Comparison of ENCODE assay signal across 22 cellular contexts in genomic region chr15:100651253-100651652, GRCh38. TPM values are rescaled to one million over a fixed set of nuclear protein-coding genes. Genes with fewer than 3 reads are reported as not detected.
DNase-seq lines count a peak whose midpoint lies in the region; ATAC-seq and TF ChIP-seq lines count a peak whose summit lies in the region.
"Had no signal": no experiment of that assay in that cellular context is flagged by ENCODE, and none has a peak within 500 bp of the region (broad histone marks: within the 10 kb centered on the region; RNA-seq: fewer than 3 reads in every experiment).

No MANE protein-coding gene starts in this region.

- in situ Hi-C loops in astrocyte of the spinal cord (cut with HindIII; ENCODE audit: low sequenced_read_pairs): no loop called here

- ATAC-seq in left ventricle myocardium superior: peak; percentile 81
- ATAC-seq: esophagus mucosa, SK-N-SH treated with all-trans-retinoic acid at 6 μM for 48 hours had no signal

- intact Hi-C loops in left ventricle myocardium superior (cut with micrococcal nuclease): no loop called here

- DNase-seq in EH (ENCODE audit: low read depth) (peak; percentile 54), H4 (ENCODE audit: low spot score) (peak; percentile 16), astrocyte of the spinal cord (ENCODE audit: low read depth, low spot score) (no peak), left ventricle myocardium superior (no peak), GDM1 (lab: John Stamatoyannopoulos, UW) (no peak), DMS 273 treated with DMSO at 0.1 percent for 48 hours (lab: John Stamatoyannopoulos, UW) (no peak)
- no peak for DNase-seq in stimulated activated CD4-positive, alpha-beta T cell treated with anti-CD3 and anti-CD28 coated beads, Interleukin-4, amount 100 ng/mL, for 24 hours
- DNase-seq: activated CD4-positive, alpha-beta memory T cell treated with anti-CD3 and anti-CD28 coated beads, Interleukin-2, amount 10 ng/mL, durations not matched to agents 7 days and 5 days; activated gamma-delta T cell treated with Interleukin-2 at 50 U/mL for 16 hours; activated T-cell treated with anti-CD3 and anti-CD28 coated beads for 4 hours; cerebellar nuclear complex; effector CD8-positive, alpha-beta T cell; islet precursor cell; NCI-H1417 treated with DMSO at 0.1 percent for 48 hours; NCI-H2107; NCI-H510A treated with DMSO at 0.1 percent for 48 hours; NK-92 treated with Interleukin-12 subunit alpha and Interleukin-12 subunit beta, amount 100 ng/mL, for 24 hours; T1000 had no signal

- H3K4me3 ChIP-seq in astrocyte of the spinal cord (ENCODE audit: low read depth, low read length): no peak overlapping the region
- H3K4me3 ChIP-seq: BLaER1 treated with 17β-estradiol and CSF1 and Interleukin-3, amounts not matched to agents 10 nM and 100 nM; lung had no signal

- TF ChIP-seq CTCF in astrocyte of the spinal cord (IDR thresholded peaks at IDR 0.05; ENCODE audit: low read depth, low read length): peak; percentile 1

RNA-seq across cellular contexts. Expression of gene ASB7, which starts 48.9 kb away (rescaled TPM):
- 8.9 and 12.4 TPM in 2 replicates for total RNA-seq in H4 (2014; rRNA removed; shearing (Covaris generic))
- 6.8 TPM for total RNA-seq in left ventricle myocardium superior

RNA-seq across cellular contexts. Expression of gene LINS1, which starts 49.3 kb away (rescaled TPM):
- total RNA-seq in H4 (2014; rRNA removed; shearing (Covaris generic)): 4.4 and 14.4 TPM in 2 replicates
- total RNA-seq in left ventricle myocardium superior: 7.7 TPM

Comparison
In these comparisons a context has a peak if more than half of its experiments do, and no peak if none do; other contexts are left out.
1. DNase-seq: peak in EH (single experiment) and H4 (single experiment); none in astrocyte of the spinal cord (single experiment), left ventricle myocardium superior (single experiment), GDM1 (single experiment), stimulated activated CD4-positive, alpha-beta T cell treated with anti-CD3 and anti-CD28 coated beads, Interleukin-4, amount 100 ng/mL, for 24 hours (single experiment) and DMS 273 treated with DMSO at 0.1 percent for 48 hours (single experiment).